ENCODE assay signal across 27 cellular contexts in genomic region chr12:77865178-77865577, GRCh38.
"Had no signal": no experiment of that assay in that cellular context is flagged by ENCODE, and none has a peak within 500 bp of the region (broad histone marks: within the 10 kb centered on the region; RNA-seq: fewer than 3 reads in every experiment).

No MANE protein-coding gene starts in this region.

- DNase-seq: colonic mucosa; cortex of kidney; dermis blood vessel endothelial cell; dorsolateral prefrontal cortex; effector CD4-positive, alpha-beta T cell; effector CD8-positive, alpha-beta T cell; effector memory CD4-positive, alpha-beta T cell; effector memory CD8-positive, alpha-beta T cell; endodermal cell; erythroblast; esophagus squamous epithelium; foreskin fibroblast; foreskin keratinocyte; foreskin melanocyte; gastrocnemius medialis; glutamatergic neuron; head of caudate nucleus; heart left ventricle; heart right ventricle had no signal

- ATAC-seq: effector memory CD8-positive, alpha-beta T cell; esophagus mucosa; foreskin keratinocyte; gastrocnemius medialis; gastroesophageal sphincter; heart left ventricle; heart right ventricle had no signal

- FAIRE-seq: colon, endometrium, endothelial cell of umbilical vein had no signal

- H3K4me3 ChIP-seq: colonic mucosa, coronary artery, dorsolateral prefrontal cortex, esophagus muscularis mucosa, esophagus squamous epithelium, gastrocnemius medialis, gastroesophageal sphincter, heart left ventricle, heart right ventricle had no signal

- H3K9me3 ChIP-seq: colonic mucosa, esophagus muscularis mucosa, esophagus squamous epithelium, gastrocnemius medialis, gastroesophageal sphincter, heart left ventricle, heart right ventricle had no signal

- H3K27me3 ChIP-seq: colonic mucosa, dorsolateral prefrontal cortex, esophagus muscularis mucosa, esophagus squamous epithelium, gastrocnemius medialis, gastroesophageal sphincter, heart left ventricle, heart right ventricle had no signal

- H3K4me1 ChIP-seq: colonic mucosa, esophagus squamous epithelium, foreskin keratinocyte, gastrocnemius medialis, gastroesophageal sphincter had no signal

- H3K36me3 ChIP-seq: colonic mucosa, esophagus muscularis mucosa, esophagus squamous epithelium, gastrocnemius medialis, gastroesophageal sphincter, heart left ventricle, heart right ventricle had no signal

- H3K27ac ChIP-seq: colonic mucosa, coronary artery, epithelial cell of prostate, esophagus muscularis mucosa, esophagus squamous epithelium, foreskin keratinocyte, gastrocnemius medialis, gastroesophageal sphincter, heart left ventricle, heart right ventricle had no signal
